15 cellular contexts compared by ENCODE assay signal in the genomic region with DNA sequence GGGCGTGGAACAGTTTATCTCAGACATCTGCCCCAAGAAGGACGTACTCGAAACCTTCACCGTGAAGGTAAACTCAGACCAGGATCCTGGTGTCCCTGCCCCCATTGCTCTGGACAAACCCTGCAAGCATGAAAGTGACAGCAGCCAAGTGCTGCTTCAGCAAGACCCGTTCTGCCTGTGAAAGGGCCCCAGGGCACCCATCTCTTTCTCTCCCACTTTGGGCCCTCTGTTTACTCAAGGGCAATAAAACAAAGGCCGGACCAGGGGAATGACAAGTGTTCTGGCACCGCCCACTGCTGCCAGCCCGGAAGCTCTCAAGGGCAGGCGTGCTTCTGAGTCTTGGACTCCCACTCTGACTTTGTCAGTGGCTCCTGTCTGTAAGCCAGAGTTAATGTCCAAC. TPM values are rescaled to one million over a fixed set of nuclear protein-coding genes. Genes with fewer than 3 reads are reported as not detected.
DNase-seq lines count a peak whose midpoint lies in the region; ATAC-seq and TF ChIP-seq lines count a peak whose summit lies in the region.
"Had no signal": no experiment of that assay in that cellular context is flagged by ENCODE, and none has a peak within 500 bp of the region (broad histone marks: within the 10 kb centered on the region; RNA-seq: fewer than 3 reads in every experiment).

No MANE protein-coding gene starts in this region.

- H3K36me3 Mint-ChIP-seq in nephron progenitor cell (ENCODE audit: low read depth): no peaks in the 10 kb centered on the region

- no peak for ATAC-seq in HG03378 (IDR thresholded peaks at IDR 0.05; ENCODE audit: unreplicated experiment)

- H3K27ac Mint-ChIP-seq in nephron progenitor cell: peak overlapping the region; percentile 71

- DNase-seq in NCI-H1417 (lab: John Stamatoyannopoulos, UW) (peak; percentile 87 to 96 (median 87)), dermis blood vessel endothelial cell (peak; percentile 63), nephron progenitor cell (peak; percentile 35), putamen (ENCODE audit: low spot score) (no peak), GM13976 (ENCODE audit: low spot score) (no peak)
- no peak for DNase-seq in activated naive CD4-positive, alpha-beta T cell (lab: John Stamatoyannopoulos, UW)
- DNase-seq: foreskin fibroblast; mesendoderm; NK-92 treated with Interleukin-12 subunit alpha and Interleukin-12 subunit beta, amount 100 ng/mL, for 24 hours; stimulated activated naive CD4-positive, alpha-beta T cell treated with Interleukin-2 at 50 U/mL for 16 hours; T1000 had no signal

- H3K27me3 Mint-ChIP-seq in nephron progenitor cell (ENCODE audit: low read depth, poor library complexity): peaks cover 9% of the 10 kb centered on the region

- TF ChIP-seq CTCF in C4-2B (conservative IDR thresholded peaks at IDR 0.05) (no peak), nephron progenitor cell (IDR thresholded peaks at IDR 0.05) (no peak), GM13976 (IDR thresholded peaks at IDR 0.05; ENCODE audit: borderline replicate concordance, control extremely low read depth, extremely low read depth, insufficient read depth, missing control alignments) (no peak)

- in situ Hi-C loops in GM13976 (cut with MboI; ENCODE audit: low sequenced_read_pairs, unreplicated experiment): no loop called here

- H3K4me3 Mint-ChIP-seq in nephron progenitor cell: peak overlapping the region; percentile 19
- H3K4me3 Mint-ChIP-seq: CD14-positive monocyte had no signal

- peaks cover 62% of the 10 kb centered on the region for H3K4me1 Mint-ChIP-seq in nephron progenitor cell

- H3K9me3 Mint-ChIP-seq in nephron progenitor cell: no peaks in the 10 kb centered on the region

- H3K27ac ChIP-seq in C4-2B: peak overlapping the region; percentile 95
- H3K27ac ChIP-seq: cardiac muscle cell had no signal

RNA-seq across cellular contexts. Expression of gene CD9, which starts 35.3 kb away (rescaled TPM):
- total RNA-seq in dermis blood vessel endothelial cell: 517 and 1,153 TPM in 2 replicates

Comparison
In these comparisons a context has a peak if more than half of its experiments do, and no peak if none do; other contexts are left out.
1. DNase-seq: peak in NCI-H1417 (3 of 3), dermis blood vessel endothelial cell (single experiment) and nephron progenitor cell (single experiment); none in putamen (single experiment), GM13976 (single experiment) and activated naive CD4-positive, alpha-beta T cell (0 of 4).